ENCODE assay signal across 11 cellular contexts in the genomic region with DNA sequence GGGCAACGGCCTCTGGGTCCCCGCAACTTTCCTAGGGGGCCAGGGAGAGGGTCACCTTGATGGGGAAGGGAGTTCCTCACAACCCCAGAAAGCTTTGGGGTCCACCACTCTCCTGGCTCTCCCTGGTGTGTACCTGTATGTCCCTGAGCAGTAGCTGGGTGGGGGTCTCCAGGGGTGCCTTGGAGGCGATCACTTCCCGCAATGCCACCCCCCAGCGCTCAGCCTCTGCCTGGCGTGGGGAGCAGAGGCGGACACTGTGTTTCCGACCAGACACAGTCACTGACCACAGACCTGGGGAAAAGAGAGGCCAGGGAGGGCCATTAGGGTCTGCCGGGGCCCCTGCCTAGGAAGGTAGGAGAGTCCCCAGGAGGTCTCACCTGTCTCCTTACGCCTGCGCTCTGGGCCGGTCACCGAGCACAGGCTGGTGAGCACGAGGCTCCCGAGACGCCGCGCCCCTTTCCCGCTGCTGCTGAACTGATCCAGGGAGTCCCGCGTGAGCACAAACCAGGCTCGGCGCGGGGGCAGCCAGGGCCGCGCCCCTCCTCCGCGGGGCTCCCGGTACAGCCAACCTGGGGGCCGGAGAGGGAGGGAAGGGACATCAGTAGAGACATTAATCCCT. TPM values are rescaled to one million over a fixed set of nuclear protein-coding genes. Genes with fewer than 3 reads are reported as not detected.
DNase-seq lines count a peak whose midpoint lies in the region; ATAC-seq, FAIRE-seq and TF ChIP-seq lines count a peak whose summit lies in the region.
"Had no signal": no experiment of that assay in that cellular context is flagged by ENCODE, and none has a peak within 500 bp of the region (broad histone marks: within the 10 kb centered on the region; RNA-seq: fewer than 3 reads in every experiment).

No MANE protein-coding gene starts in this region.

- TF ChIP-seq RAD21 in H1 (IDR thresholded peaks at IDR 0.05 in 1 of 2, conservative IDR thresholded peaks at IDR 0.05 in 1 of 2; ENCODE audit: low read depth in 2 of 2, low read length in 2 of 2): no peak

- ATAC-seq in heart left ventricle (no peak), upper lobe of right lung (no peak), GM18519 (IDR thresholded peaks at IDR 0.05; ENCODE audit: low FRiP score, unreplicated experiment) (no peak), GM19351 (IDR thresholded peaks at IDR 0.05; ENCODE audit: unreplicated experiment) (no peak), GM21447 (IDR thresholded peaks at IDR 0.05; ENCODE audit: unreplicated experiment) (no peak)
- ATAC-seq: stimulated activated naive CD8-positive, alpha-beta T cell treated with anti-CD3 and anti-CD28 coated beads, Interleukin-15, Interleukin-2, amounts not matched to agents 100 U/mL and 50 U/mL, for 24 hours had no signal

- H2BK12ac ChIP-seq in H1 (ENCODE audit: low read depth, low read length): no peak overlapping the region

- TF ChIP-seq CTCF in heart left ventricle (IDR thresholded peaks at IDR 0.05): no peak
- TF ChIP-seq CTCF in H1 (IDR thresholded peaks at IDR 0.05; ENCODE audit: control extremely low read depth in 1 of 3, insufficient read depth in 1 of 3, low read depth in 1 of 3, low read length in 3 of 3): no peak
- no peak for TF ChIP-seq CTCF in upper lobe of right lung (IDR thresholded peaks at IDR 0.05)

- intact Hi-C loops in heart left ventricle (cut with DNase I): loop anchor here in 2 of 10 donors (5.0 to 10.0 kb wide), 2 partner anchors 56 to 59 kb away; no protein-coding TSS in a partner anchor
- intact Hi-C loops in cardiac septum (cut with DNase I): no loop called here
- intact Hi-C loops in upper lobe of right lung (cut with DNase I): no loop called here

- WGBS in heart left ventricle, 4 donors: 52 to 62% (median 57%) methylated on average over 21 to 30 of the region's 30 CpGs
- 58% methylated on average over 29 of the region's 30 CpGs; no CpG with 5 or more reads in 1 of the 2 experiments for WGBS in H1 (ENCODE audit: extremely low coverage in 1 of 2, insufficient coverage in 1 of 2, insufficient read length in 1 of 2, insufficient replicate concordance in 2 of 2, low coverage in 1 of 2, low lambda C conversion rate in 2 of 2, missing lambda C conversion rate in 1 of 2), 2 experiments

- no peak overlapping the region for H2AK5ac ChIP-seq in H1 (ENCODE audit: low read depth, low read length)

- H2AFZ ChIP-seq in H1 (ENCODE audit: low read length): no peak overlapping the region

- peaks cover 0 to 57% (median 37%) of the 10 kb centered on the region in 12 donors for H3K4me1 ChIP-seq in heart left ventricle
- peaks cover 0 to 53% (median 34%) of the 10 kb centered on the region in 4 experiments; a peak in 6 of 7 replicates for H3K4me1 ChIP-seq in H1 (replicated peaks in 1 of 4; ENCODE audit: control insufficient read depth in 3 of 4, insufficient read depth in 4 of 4, low read length in 3 of 4)
- peaks cover 6 to 40% of the 10 kb centered on the region in 2 donors for H3K4me1 ChIP-seq in muscle layer of duodenum (ENCODE audit: control insufficient read depth in 1 of 2, insufficient read depth in 2 of 2, low read length in 2 of 2)
- H3K4me1 ChIP-seq in upper lobe of right lung: peaks cover 50% of the 10 kb centered on the region

- H3K9me3 ChIP-seq in heart left ventricle (no peaks in the 10 kb centered on the region), H1 (ENCODE audit: insufficient read depth in 2 of 2, low read depth in 1 of 2, low read length in 1 of 2) (no peaks in the 10 kb centered on the region), muscle layer of duodenum (ENCODE audit: control insufficient read depth in 1 of 2, low read length in 2 of 2) (no peaks in the 10 kb centered on the region), upper lobe of right lung (no peaks in the 10 kb centered on the region)

- TF ChIP-seq EP300 in H1 (IDR thresholded peaks at IDR 0.05; ENCODE audit: borderline replicate concordance in 1 of 2, low read depth in 2 of 2, low read length in 2 of 2): no peak

- H3K27me3 ChIP-seq in heart left ventricle (peaks cover 0 to 54% (median 0%) of the 10 kb centered on the region in 9 donors), H1 (replicated peaks in 1 of 4; ENCODE audit: control insufficient read depth in 3 of 4, extremely low read depth in 1 of 4, insufficient read depth in 3 of 4, low read length in 3 of 4) (peaks cover 2 to 45% (median 33%) of the 10 kb centered on the region in 4 experiments), muscle layer of duodenum (ENCODE audit: low read depth, low read length) (no peaks in the 10 kb centered on the region), upper lobe of right lung (no peaks in the 10 kb centered on the region)

- POLR2A ChIA-PET in H1 (lab: Charles Lee; ENCODE audit: partially characterized antibody): interaction anchor here (1.0 to 14.0 kb wide), 6 partner anchors 9 to 272 kb away, joined by 3 to 239 read pairs (median 8); partner anchors contain the start of genes PSMC3IP and TUBG2

- no peak for FAIRE-seq in H1 (lab: Jason Lieb, UNC)

- H3K4ac ChIP-seq in H1 (replicated peaks; ENCODE audit: insufficient read length, low read depth, low read length): peak overlapping the region; percentile 63

- peak overlapping the region; percentile 57 for H4K8ac ChIP-seq in H1 (ENCODE audit: extremely low read depth, insufficient read depth, low read length)

- TF ChIP-seq POLR2A in heart left ventricle (IDR thresholded peaks at IDR 0.05): no peak
- TF ChIP-seq POLR2A in H1 (IDR thresholded peaks at IDR 0.05; ENCODE audit: control extremely low read depth in 1 of 2, low read depth in 2 of 2, low read length in 2 of 2): no peak

- no peak overlapping the region for H2BK5ac ChIP-seq in H1 (ENCODE audit: low read depth, low read length)

- H3K23me2 ChIP-seq in H1 (ENCODE audit: low read depth, low read length): peaks cover 30% of the 10 kb centered on the region

- H3K27ac ChIP-seq in heart left ventricle (peak overlapping the region in 11 of 12 donors; percentile 83 to 98 (median 96)), H1 (ENCODE audit: low read depth, low read length) (no peak overlapping the region), muscle layer of duodenum (ENCODE audit: low read length) (peak overlapping the region; percentile 4), upper lobe of right lung (peak overlapping the region; percentile 87)

- no peak overlapping the region for H2BK20ac ChIP-seq in H1 (ENCODE audit: low read length)

- no peak overlapping the region for H4K5ac ChIP-seq in H1 (ENCODE audit: insufficient read length, low read depth, low read length)

- H3K4me3 ChIP-seq in heart left ventricle (peak overlapping the region in 10 of 12 donors; percentile 79 to 97 (median 94)), H1 (ENCODE audit: extremely low read depth in 1 of 4, insufficient read depth in 2 of 4, low read depth in 3 of 4, low read length in 4 of 4) (peak overlapping the region in 3 of 4 experiments; percentile 32 to 82 (median 38); a peak in 6 of 8 replicates), muscle layer of duodenum (ENCODE audit: low read depth in 1 of 2, low read length in 2 of 2) (peak overlapping the region in 1 of 2 donors; percentile 93), upper lobe of right lung (peak overlapping the region; percentile 89)

- peak overlapping the region; percentile 42 for H4K91ac ChIP-seq in H1 (replicated peaks; ENCODE audit: insufficient read length, low read length)

- no peak overlapping the region for H3K23ac ChIP-seq in H1 (ENCODE audit: insufficient read length)

- no peak overlapping the region for H2BK15ac ChIP-seq in H1 (ENCODE audit: low read length)

- H3K36me3 ChIP-seq in heart left ventricle (peaks cover 0 to 53% (median 48%) of the 10 kb centered on the region in 9 donors), H1 (ENCODE audit: control insufficient read depth in 2 of 4, insufficient read depth in 4 of 4, low read length in 3 of 4) (peaks cover 0 to 17% (median 0%) of the 10 kb centered on the region in 4 experiments; a peak in 4 of 8 replicates), muscle layer of duodenum (ENCODE audit: control insufficient read depth in 1 of 2, insufficient read depth in 2 of 2, low read length in 2 of 2) (peaks cover 6 to 37% of the 10 kb centered on the region in 2 donors), upper lobe of right lung (peaks cover 50% of the 10 kb centered on the region)

- H3K56ac ChIP-seq in H1 (replicated peaks; ENCODE audit: insufficient read length, low read depth, low read length): no peak overlapping the region

- H4K20me1 ChIP-seq in H1 (replicated peaks in 1 of 2; ENCODE audit: control insufficient read depth in 1 of 2, insufficient read depth in 2 of 2, low read length in 2 of 2): peaks cover 3 to 17% of the 10 kb centered on the region in 2 experiments

- no peak overlapping the region for H3K9ac ChIP-seq in H1 (replicated peaks in 1 of 4; ENCODE audit: extremely low read depth in 1 of 4, low read depth in 3 of 4, low read length in 3 of 4)

- no peak overlapping the region for H3K14ac ChIP-seq in H1 (ENCODE audit: insufficient read length)

- H2BK120ac ChIP-seq in H1 (replicated peaks; ENCODE audit: low read depth, low read length): no peak overlapping the region

- CTCF ChIA-PET in H1 (lab: Charles Lee; ENCODE audit: partially characterized antibody): interaction anchor here (0.6 to 4.8 kb wide), 18 partner anchors 10 to 631 kb away, joined by 3 to 40 read pairs (median 4); partner anchors contain the start of genes CNTNAP1, PSMC3IP, TUBG1 and TUBG2

- H3K79me1 ChIP-seq in H1 (ENCODE audit: low read depth, low read length): no peaks in the 10 kb centered on the region

- DNase-seq in heart left ventricle (peak in 2 of 5 donors; percentile 24 to 64), cardiac septum (ENCODE audit: low spot score) (no peak), H1 (ENCODE audit: low read depth in 1 of 2, low spot score in 2 of 2) (no peak), upper lobe of right lung (no peak)
- DNase-seq: activated T-cell treated with anti-CD3 and anti-CD28 coated beads for 4 hours, NCI-H510A treated with DMSO at 0.1 percent for 48 hours had no signal

- peak overlapping the region; percentile 58 to 88 for H3K4me2 ChIP-seq in H1 (ENCODE audit: insufficient read depth in 1 of 2, low read depth in 2 of 2, low read length in 2 of 2)

- no peak overlapping the region; the same call in 1 of the 2 replicates for H3K18ac ChIP-seq in H1 (ENCODE audit: extremely low read depth, low read length)

- no peaks in the 10 kb centered on the region for H3K79me2 ChIP-seq in H1 (ENCODE audit: control insufficient read depth in 1 of 2, insufficient read depth in 2 of 2, low read length in 2 of 2)

RNA-seq across cellular contexts. Expression of gene PLEKHH3, which starts 3.4 kb away (rescaled TPM):
- 10 to 100 TPM; 17.8 to 25.9 (median 23.6) TPM for total RNA-seq in heart left ventricle
- polyA plus RNA-seq in heart left ventricle: 10 to 100 TPM; 19.5 to 19.9 TPM
- total RNA-seq in cardiac septum: 20.2 TPM
- total RNA-seq in H1 (2021; fragmentation: NEBNext Ultra II Directional; extraction: Animal tissue kit (Norgen Biotek cat#: 25700)): 11.1 and 13.7 TPM in 2 replicates
- 13.5 and 23.7 TPM in 2 replicates for polyA plus RNA-seq in H1 (2011; rRNA removed)
- polyA plus RNA-seq in H1 (2011; cell fraction: cytosol; rRNA removed): 12.2 TPM
- polyA plus RNA-seq in H1 (2011; cell fraction: nucleus; rRNA removed): 34.2 TPM
- 9.0 to 20.7 TPM (median 18.4 TPM) in 4 replicates for polyA plus RNA-seq in H1 (2012, experiment 1 of 2)
- polyA plus RNA-seq in H1 (2012, experiment 2 of 2): 15.8 TPM
- 15.6 TPM for polyA plus RNA-seq in H1 (2013, experiment 1 of 2)
- 14.6 TPM for polyA plus RNA-seq in H1 (2013, experiment 2 of 2)
- polyA minus RNA-seq in H1 (2011; rRNA and poly(A)+ RNA removed): 2.6 and 3.5 TPM in 2 replicates
- polyA minus RNA-seq in H1 (2011; cell fraction: cytosol; rRNA and poly(A)+ RNA removed): 14.1 TPM
- polyA minus RNA-seq in H1 (2011; cell fraction: nucleus; rRNA and poly(A)+ RNA removed): 11.3 TPM
- 26.4 TPM for total RNA-seq in upper lobe of right lung

RNA-seq across cellular contexts. Expression of gene CCR10, which starts 8.3 kb away (rescaled TPM):
- total RNA-seq in heart left ventricle: 1 to 10 TPM; 1.2 to 3.1 (median 2.1) TPM
- polyA plus RNA-seq in heart left ventricle: 1 to 10 TPM; 1.1 to 2.1 TPM
- 1.2 TPM for total RNA-seq in cardiac septum
- total RNA-seq in H1 (2021; fragmentation: NEBNext Ultra II Directional; extraction: Animal tissue kit (Norgen Biotek cat#: 25700)): 0.75 and 1.1 TPM in 2 replicates
- polyA plus RNA-seq in H1 (2011; rRNA removed): 4.0 and 5.7 TPM in 2 replicates
- polyA plus RNA-seq in H1 (2011; cell fraction: cytosol; rRNA removed): 2.5 TPM
- 2.8 TPM for polyA plus RNA-seq in H1 (2011; cell fraction: nucleus; rRNA removed)
- 1.8 to 2.8 TPM (median 2.2 TPM) in 4 replicates for polyA plus RNA-seq in H1 (2012, experiment 1 of 2)
- 1.9 TPM for polyA plus RNA-seq in H1 (2012, experiment 2 of 2)
- polyA plus RNA-seq in H1 (2013, experiment 1 of 2): 2.1 TPM
- 1.7 TPM for polyA plus RNA-seq in H1 (2013, experiment 2 of 2)
- 0.28 and 0.29 TPM in 2 replicates for polyA minus RNA-seq in H1 (2011; rRNA and poly(A)+ RNA removed)
- polyA minus RNA-seq in H1 (2011; cell fraction: cytosol; rRNA and poly(A)+ RNA removed): 2.6 TPM
- polyA minus RNA-seq in H1 (2011; cell fraction: nucleus; rRNA and poly(A)+ RNA removed): 1.3 TPM
- total RNA-seq in upper lobe of right lung: 1.4 TPM

RNA-seq across cellular contexts. Expression of gene CNTNAP1, which starts 9.0 kb away (rescaled TPM):
- total RNA-seq in heart left ventricle (10 to 100 TPM in 1 of 9 donors, 1 to 10 TPM in 8; 1.3 to 17.9 (median 3.1) TPM), cardiac septum (7.0 TPM), upper lobe of right lung (6.5 TPM)
- polyA plus RNA-seq in heart left ventricle (1 to 10 TPM; 2.2 to 4.3 TPM), H1 (2011; rRNA removed) (10.0 and 13.5 TPM in 2 replicates)
- total RNA-seq in H1 (2021; fragmentation: NEBNext Ultra II Directional; extraction: Animal tissue kit (Norgen Biotek cat#: 25700)): 4.7 and 5.2 TPM in 2 replicates
- 8.8 TPM for polyA plus RNA-seq in H1 (2011; cell fraction: cytosol; rRNA removed)
- 44.1 TPM for polyA plus RNA-seq in H1 (2011; cell fraction: nucleus; rRNA removed)
- 9.1 to 13.8 TPM (median 11.5 TPM) in 4 replicates for polyA plus RNA-seq in H1 (2012, experiment 1 of 2)
- 6.8 TPM for polyA plus RNA-seq in H1 (2012, experiment 2 of 2)
- 4.0 TPM for polyA plus RNA-seq in H1 (2013, experiment 1 of 2)
- 3.4 TPM for polyA plus RNA-seq in H1 (2013, experiment 2 of 2)
- polyA minus RNA-seq in H1 (2011; rRNA and poly(A)+ RNA removed): 7.6 and 8.9 TPM in 2 replicates
- 4.9 TPM for polyA minus RNA-seq in H1 (2011; cell fraction: cytosol; rRNA and poly(A)+ RNA removed)
- 8.2 TPM for polyA minus RNA-seq in H1 (2011; cell fraction: nucleus; rRNA and poly(A)+ RNA removed)

RNA-seq across cellular contexts. Expression of gene TUBG2, which starts 14.3 kb away (rescaled TPM):
- total RNA-seq in heart left ventricle (10 to 100 TPM; 11.0 to 28.2 (median 16.7) TPM), cardiac septum (21.9 TPM), upper lobe of right lung (19.8 TPM)
- polyA plus RNA-seq in heart left ventricle (10 to 100 TPM in 1 of 2 donors, 1 to 10 TPM in 1; 8.6 to 15.3 TPM), H1 (2011; rRNA removed) (16.6 and 31.2 TPM in 2 replicates)
- 13.0 and 14.8 TPM in 2 replicates for total RNA-seq in H1 (2021; fragmentation: NEBNext Ultra II Directional; extraction: Animal tissue kit (Norgen Biotek cat#: 25700))
- 25.8 TPM for polyA plus RNA-seq in H1 (2011; cell fraction: cytosol; rRNA removed)
- 66.4 TPM for polyA plus RNA-seq in H1 (2011; cell fraction: nucleus; rRNA removed)
- polyA plus RNA-seq in H1 (2012, experiment 1 of 2): 16.3 to 23.9 TPM (median 20.6 TPM) in 4 replicates
- polyA plus RNA-seq in H1 (2012, experiment 2 of 2): 8.5 TPM
- 13.5 TPM for polyA plus RNA-seq in H1 (2013, experiment 1 of 2)
- polyA plus RNA-seq in H1 (2013, experiment 2 of 2): 12.2 TPM
- polyA minus RNA-seq in H1 (2011; rRNA and poly(A)+ RNA removed): 7.4 and 10.9 TPM in 2 replicates
- polyA minus RNA-seq in H1 (2011; cell fraction: cytosol; rRNA and poly(A)+ RNA removed): 8.1 TPM
- 18.2 TPM for polyA minus RNA-seq in H1 (2011; cell fraction: nucleus; rRNA and poly(A)+ RNA removed)
